In genomic region chr5:112690605-112691340, GRCh38 we compare ENCODE assay signal across 19 cellular contexts.
"Had no signal": no experiment of that assay in that cellular context is flagged by ENCODE, and none has a peak within 500 bp of the region (broad histone marks: within the 10 kb centered on the region; RNA-seq: fewer than 3 reads in every experiment).

No MANE protein-coding gene starts in this region.

- H3K9me3 Mint-ChIP-seq: activated CD8-positive, alpha-beta T cell treated with anti-CD3 and anti-CD28 coated beads for 36 hours; activated naive CD8-positive, alpha-beta T cell treated with anti-CD3 and anti-CD28 coated beads, Interleukin-2, amount 10 ng/mL, durations not matched to agents 7 days and 5 days; activated T-cell treated with anti-CD3 and anti-CD28 coated beads, Interleukin-2, amount 50 U/mL, for 72 hours; activated T-helper 2 cell treated with anti-CD3 and anti-CD28 coated beads, Interferon-gamma antibody, Interleukin-2, Interleukin-4, amounts not matched to agents 10 μg/mL and 5 μg/mL and 100 μg/mL, durations not matched to agents 14 hours and 24 hours and 36 hours had no signal

- DNase-seq: activated CD4-positive, alpha-beta T cell treated with anti-CD3 and anti-CD28 coated beads for 4 hours; activated CD8-positive, alpha-beta memory T cell treated with anti-CD3 and anti-CD28 coated beads, Interleukin-2, amount 50 U/mL, for 4 hours; activated naive CD4-positive, alpha-beta T cell treated with anti-CD3 and anti-CD28 coated beads, Interleukin-2, amount 50 U/mL, for 16 hours; activated naive CD8-positive, alpha-beta T cell treated with anti-CD3 and anti-CD28 coated beads, Interleukin-2, amount 10 ng/mL, durations not matched to agents 7 days and 5 days; adrenal gland; cerebellar nuclear complex; NCI-H1105 treated with DMSO at 0.1 percent for 48 hours; NCI-H1436 treated with DMSO at 0.1 percent for 48 hours; NCI-H1930; NCI-H2107; NCI-H2171 treated with DMSO at 0.1 percent for 48 hours; NCI-H226 had no signal

- H3K36me3 Mint-ChIP-seq: activated naive CD8-positive, alpha-beta T cell treated with anti-CD3 and anti-CD28 coated beads, Interleukin-2, amount 10 ng/mL, durations not matched to agents 7 days and 5 days had no signal

- H3K36me3 ChIP-seq: adrenal gland, WERI-Rb-1 had no signal

- H3K9me3 ChIP-seq: adrenal gland had no signal

- ATAC-seq: activated CD4-positive, CD25-positive, alpha-beta regulatory T cell treated with anti-CD3 and anti-CD28 coated beads, Interleukin-2, amount 50 U/mL, for 24 hours; Right ventricle myocardium inferior had no signal

- H3K4me3 ChIP-seq: adrenal gland, SK-N-MC had no signal

- H3K27ac Mint-ChIP-seq: activated CD8-positive, alpha-beta T cell treated with anti-CD3 and anti-CD28 coated beads for 36 hours; activated naive CD8-positive, alpha-beta T cell treated with anti-CD3 and anti-CD28 coated beads, Interleukin-2, amount 10 ng/mL, durations not matched to agents 7 days and 5 days; activated T-cell treated with anti-CD3 and anti-CD28 coated beads, Interleukin-2, amount 50 U/mL, for 72 hours; activated T-helper 2 cell treated with anti-CD3 and anti-CD28 coated beads, Interferon-gamma antibody, Interleukin-2, Interleukin-4, amounts not matched to agents 10 μg/mL and 5 μg/mL and 100 μg/mL, durations not matched to agents 14 hours and 24 hours and 36 hours had no signal

- H3K27ac ChIP-seq: adrenal gland, SK-N-MC, WERI-Rb-1 had no signal

- H3K4me3 Mint-ChIP-seq: activated CD8-positive, alpha-beta T cell treated with anti-CD3 and anti-CD28 coated beads for 36 hours; activated naive CD8-positive, alpha-beta T cell treated with anti-CD3 and anti-CD28 coated beads, Interleukin-2, amount 10 ng/mL, durations not matched to agents 7 days and 5 days; activated T-cell treated with anti-CD3 and anti-CD28 coated beads, Interleukin-2, amount 50 U/mL, for 72 hours had no signal

- H3K27me3 ChIP-seq: adrenal gland had no signal
